Comparison of ENCODE assay signal across 29 cellular contexts in genomic region chr19:27752530-27753184, GRCh38.
"Had no signal": no experiment of that assay in that cellular context is flagged by ENCODE, and none has a peak within 500 bp of the region (broad histone marks: within the 10 kb centered on the region; RNA-seq: fewer than 3 reads in every experiment).

No MANE protein-coding gene starts in this region.

- H3K4me1 ChIP-seq: breast epithelium, foreskin keratinocyte, parathyroid adenoma, right atrium auricular region had no signal

- ATAC-seq: activated naive CD8-positive, alpha-beta T cell treated with anti-CD3 and anti-CD28 coated beads, Interleukin-2, amount 50 U/mL, for 24 hours; foreskin keratinocyte; heart left ventricle; left lobe of liver; mucosa of descending colon; stimulated activated naive CD8-positive, alpha-beta T cell treated with anti-CD3 and anti-CD28 coated beads, Interleukin-15, Interleukin-2, amounts not matched to agents 100 U/mL and 50 U/mL, for 24 hours had no signal

- FAIRE-seq: colon had no signal

- H3K4me3 ChIP-seq: breast epithelium, esophagus muscularis mucosa, heart left ventricle, lung, mucosa of descending colon, right atrium auricular region, upper lobe of left lung had no signal

- H3K27me3 ChIP-seq: breast epithelium, esophagus muscularis mucosa, foreskin keratinocyte, heart left ventricle, right atrium auricular region, upper lobe of left lung had no signal

- H3K4me3 Mint-ChIP-seq: activated naive CD4-positive, alpha-beta T cell treated with anti-CD3 and anti-CD28 coated beads, Interleukin-2, amount 50 U/mL, for 24 hours; activated naive CD8-positive, alpha-beta T cell treated with anti-CD3 and anti-CD28 coated beads, Interleukin-2, amount 50 U/mL, for 24 hours; central memory CD8-positive, alpha-beta T cell; immature natural killer cell; naive B cell; nephron progenitor cell had no signal

- H3K9me3 Mint-ChIP-seq: central memory CD8-positive, alpha-beta T cell had no signal

- H2AFZ ChIP-seq: parathyroid adenoma had no signal

- H3K79me2 ChIP-seq: parathyroid adenoma had no signal

- H3K27ac Mint-ChIP-seq: activated naive CD4-positive, alpha-beta T cell treated with anti-CD3 and anti-CD28 coated beads, Interleukin-2, amount 50 U/mL, for 24 hours; activated naive CD8-positive, alpha-beta T cell treated with anti-CD3 and anti-CD28 coated beads, Interleukin-2, amount 50 U/mL, for 24 hours; immature natural killer cell; nephron progenitor cell had no signal

- H3K9ac ChIP-seq: parathyroid adenoma had no signal

- H3K27me3 Mint-ChIP-seq: activated naive CD4-positive, alpha-beta T cell treated with anti-CD3 and anti-CD28 coated beads, Interleukin-2, amount 50 U/mL, for 24 hours; activated naive CD8-positive, alpha-beta T cell treated with anti-CD3 and anti-CD28 coated beads, Interleukin-2, amount 50 U/mL, for 24 hours; central memory CD8-positive, alpha-beta T cell; naive B cell had no signal

- H3K4me1 Mint-ChIP-seq: activated naive CD4-positive, alpha-beta T cell treated with anti-CD3 and anti-CD28 coated beads, Interleukin-2, amount 50 U/mL, for 24 hours; activated naive CD8-positive, alpha-beta T cell treated with anti-CD3 and anti-CD28 coated beads, Interleukin-2, amount 50 U/mL, for 24 hours; central memory CD8-positive, alpha-beta T cell; immature natural killer cell; nephron progenitor cell had no signal

- H3K9me3 ChIP-seq: breast epithelium, esophagus muscularis mucosa, heart left ventricle, right atrium auricular region had no signal

- H3K27ac ChIP-seq: breast epithelium, esophagus muscularis mucosa, foreskin keratinocyte, heart left ventricle, parathyroid adenoma, right atrium auricular region, upper lobe of left lung had no signal

- DNase-seq: activated CD4-positive, alpha-beta T cell treated with anti-CD3 and anti-CD28 coated beads for 4 hours; activated CD4-positive, alpha-beta T cell treated with anti-CD3 and anti-CD28 coated beads, Interleukin-2, amount 50 U/mL, for 48 hours; activated CD8-positive, alpha-beta memory T cell treated with anti-CD3 and anti-CD28 coated beads for 24 hours; activated naive CD8-positive, alpha-beta T cell treated with anti-CD3 and anti-CD28 coated beads, Interleukin-2, amount 50 U/mL, for 24 hours; activated T-cell treated with anti-CD3 and anti-CD28 coated beads, Interleukin-2, amount 50 U/mL, for 1 hour; amygdala; dermis blood vessel endothelial cell; effector CD4-positive, alpha-beta T cell; foreskin keratinocyte; heart left ventricle; hypothalamus; immature natural killer cell; mesendoderm; mucosa of descending colon; naive B cell; nephron progenitor cell; nucleus accumbens; stimulated activated CD4-positive, alpha-beta T cell treated with anti-CD3 and anti-CD28 coated beads, Interleukin-2, amount 100 ng/mL, for 48 hours; stimulated activated naive CD8-positive, alpha-beta T cell treated with anti-CD3 and anti-CD28 coated beads, Interleukin-15, Interleukin-2, amounts not matched to agents 100 U/mL and 50 U/mL, for 24 hours; upper lobe of left lung had no signal

- H3K36me3 ChIP-seq: breast epithelium, esophagus muscularis mucosa, heart left ventricle, right atrium auricular region, upper lobe of left lung had no signal
